ENCODE assay signal across 17 cellular contexts in the genomic region with DNA sequence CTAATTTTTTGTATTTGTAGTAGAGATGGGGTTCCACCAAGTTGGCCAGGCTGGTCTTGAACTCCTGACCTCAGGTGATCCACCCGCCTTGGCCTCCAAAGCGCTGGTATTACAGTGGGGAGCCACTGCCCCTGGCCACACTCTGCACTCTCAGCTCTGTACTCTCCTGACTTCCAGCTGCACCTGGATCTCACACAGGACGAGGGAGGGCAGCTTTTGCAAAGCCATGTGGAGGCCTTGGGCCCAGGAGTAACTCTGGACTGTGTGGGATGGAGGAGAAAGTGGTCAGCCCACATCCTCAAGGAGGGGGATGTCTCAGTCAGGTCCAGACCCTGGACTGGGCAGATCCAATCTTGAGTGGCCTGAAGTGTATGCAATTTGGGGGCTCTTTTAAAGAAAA. TPM values are rescaled to one million over a fixed set of nuclear protein-coding genes. Genes with fewer than 3 reads are reported as not detected.
"Had no signal": no experiment of that assay in that cellular context is flagged by ENCODE, and none has a peak within 500 bp of the region (broad histone marks: within the 10 kb centered on the region; RNA-seq: fewer than 3 reads in every experiment).

No MANE protein-coding gene starts in this region.

- FAIRE-seq: endometrium, small intestine, TTC549 had no signal

- H3K4me3 ChIP-seq: dorsolateral prefrontal cortex, esophagus muscularis mucosa, lung, tibial artery had no signal

- H3K27ac ChIP-seq: esophagus muscularis mucosa, tibial artery had no signal

- H3K27me3 ChIP-seq: dorsolateral prefrontal cortex, esophagus muscularis mucosa, tibial artery had no signal

- ATAC-seq: activated CD4-positive, CD25-positive, alpha-beta regulatory T cell treated with anti-CD3 and anti-CD28 coated beads, Interleukin-2, amount 50 U/mL, for 24 hours; activated naive CD4-positive, alpha-beta T cell treated with anti-CD3 and anti-CD28 coated beads, Interleukin-2, amount 50 U/mL, for 72 hours; activated T-helper 17 cell treated with anti-CD3 and anti-CD28 coated beads, Interleukin-2, amount 50 U/mL, for 72 hours; left cardiac atrium; naive thymus-derived CD4-positive, alpha-beta T cell had no signal

- H3K9me3 ChIP-seq: esophagus muscularis mucosa, tibial artery had no signal

- H3K27ac Mint-ChIP-seq: activated CD4-positive, alpha-beta memory T cell treated with anti-CD3 and anti-CD28 coated beads for 36 hours; activated T-helper 17 cell treated with anti-CD3 and anti-CD28 coated beads, Interleukin-2, amount 50 U/mL, for 72 hours; naive thymus-derived CD4-positive, alpha-beta T cell had no signal

- H3K4me3 Mint-ChIP-seq: activated CD4-positive, alpha-beta memory T cell treated with anti-CD3 and anti-CD28 coated beads for 36 hours; activated T-helper 17 cell treated with anti-CD3 and anti-CD28 coated beads, Interleukin-2, amount 50 U/mL, for 72 hours; naive thymus-derived CD4-positive, alpha-beta T cell had no signal

- DNase-seq: activated CD4-positive, alpha-beta memory T cell treated with anti-CD3 and anti-CD28 coated beads for 36 hours; anterior cingulate cortex; glutamatergic neuron; left cardiac atrium; retina; small intestine; T-helper 2 cell had no signal

- H3K4me1 ChIP-seq: esophagus muscularis mucosa, tibial artery had no signal

- H3K36me3 ChIP-seq: esophagus muscularis mucosa, tibial artery had no signal

- H3K9me3 Mint-ChIP-seq: activated CD4-positive, alpha-beta memory T cell treated with anti-CD3 and anti-CD28 coated beads for 36 hours; activated naive CD4-positive, alpha-beta T cell treated with anti-CD3 and anti-CD28 coated beads, Interleukin-2, amount 50 U/mL, for 72 hours; activated T-helper 17 cell treated with anti-CD3 and anti-CD28 coated beads, Interleukin-2, amount 50 U/mL, for 72 hours had no signal

- H3K4me1 Mint-ChIP-seq: activated T-helper 17 cell treated with anti-CD3 and anti-CD28 coated beads, Interleukin-2, amount 50 U/mL, for 72 hours; naive thymus-derived CD4-positive, alpha-beta T cell had no signal

- H3K27me3 Mint-ChIP-seq: activated CD4-positive, alpha-beta memory T cell treated with anti-CD3 and anti-CD28 coated beads for 36 hours; activated T-helper 17 cell treated with anti-CD3 and anti-CD28 coated beads, Interleukin-2, amount 50 U/mL, for 72 hours had no signal

- H3K36me3 Mint-ChIP-seq: activated CD4-positive, alpha-beta memory T cell treated with anti-CD3 and anti-CD28 coated beads for 36 hours; activated naive CD4-positive, alpha-beta T cell treated with anti-CD3 and anti-CD28 coated beads, Interleukin-2, amount 50 U/mL, for 72 hours; naive thymus-derived CD4-positive, alpha-beta T cell had no signal

RNA-seq across cellular contexts. Expression of a gene that starts 23.0 kb away (rescaled TPM):
- polyA plus RNA-seq: naive thymus-derived CD4-positive, alpha-beta T cell had no signal
